In genomic region chr13:75508002-75508548, GRCh38 we compare ENCODE assay signal across 23 cellular contexts.
"Had no signal": no experiment of that assay in that cellular context is flagged by ENCODE, and none has a peak within 500 bp of the region (broad histone marks: within the 10 kb centered on the region; RNA-seq: fewer than 3 reads in every experiment).

No MANE protein-coding gene starts in this region.

- H2AFZ ChIP-seq: hepatocyte, parathyroid adenoma had no signal

- ATAC-seq: left colon, left ventricle myocardium superior, sciatic nerve had no signal

- H3K36me3 Mint-ChIP-seq: naive B cell had no signal

- H3K4me3 Mint-ChIP-seq: naive B cell, nephron had no signal

- H3K4me2 ChIP-seq: hepatocyte had no signal

- H3K27me3 ChIP-seq: dorsolateral prefrontal cortex, hepatocyte, spleen, stomach had no signal

- H3K27ac Mint-ChIP-seq: naive B cell, nephron had no signal

- DNase-seq: dorsolateral prefrontal cortex; effector CD8-positive, alpha-beta T cell; foreskin melanocyte; left colon; left ventricle myocardium superior; mesenchymal stem cell; naive B cell; spleen; stimulated activated CD4-positive, alpha-beta T cell treated with anti-CD3 and anti-CD28 coated beads, Interleukin-15, amount 100 ng/mL, for 24 hours; stimulated activated CD4-positive, alpha-beta T cell treated with anti-CD3 and anti-CD28 coated beads, Interleukin-1b, Interleukin-23, amount 100 ng/mL, for 48 hours; stimulated activated CD4-positive, alpha-beta T cell treated with anti-CD3 and anti-CD28 coated beads, Interleukin-4, amount 100 ng/mL, for 4 hours; stimulated activated naive CD4-positive, alpha-beta T cell; stomach; trophoblast cell had no signal

- H3K27ac ChIP-seq: coronary artery, dorsolateral prefrontal cortex, hepatocyte, parathyroid adenoma, prostate gland, spleen, stomach, thoracic aorta had no signal

- H3K27me3 Mint-ChIP-seq: naive B cell had no signal

- H3K4me1 ChIP-seq: parathyroid adenoma, prostate gland, stomach had no signal

- H3K4me3 ChIP-seq: coronary artery, dorsolateral prefrontal cortex, hepatocyte, lung, prostate gland, spleen, stomach, thoracic aorta had no signal

- FAIRE-seq: urothelium cell line had no signal

- H3K9ac ChIP-seq: parathyroid adenoma had no signal

- H3K36me3 ChIP-seq: prostate gland, spleen, stomach, thoracic aorta had no signal

- H3K79me2 ChIP-seq: hepatocyte, parathyroid adenoma had no signal

- H3K9me3 ChIP-seq: prostate gland, spleen, stomach, thoracic aorta had no signal

- H3K9me3 Mint-ChIP-seq: nephron had no signal

- H3K4me1 Mint-ChIP-seq: nephron had no signal
